In genomic region chr1:193421487-193421886, GRCh38 we compare ENCODE assay signal across 22 cellular contexts.
DNase-seq lines count a peak whose midpoint lies in the region; ATAC-seq and TF ChIP-seq lines count a peak whose summit lies in the region.
"Had no signal": no experiment of that assay in that cellular context is flagged by ENCODE, and none has a peak within 500 bp of the region (broad histone marks: within the 10 kb centered on the region; RNA-seq: fewer than 3 reads in every experiment).

No MANE protein-coding gene starts in this region.

- no peak overlapping the region for H3K4me2 ChIP-seq in osteoblast (ENCODE audit: insufficient read depth, low read length)

- TF ChIP-seq CTCF in GM12865 (IDR thresholded peaks at IDR 0.05; ENCODE audit: insufficient read depth, low read depth, low read length, missing control alignments) = no peak
- TF ChIP-seq CTCF in epithelial cell of esophagus (IDR thresholded peaks at IDR 0.05; ENCODE audit: insufficient read depth, low read depth, low read length, missing control alignments) = no peak
- TF ChIP-seq CTCF in osteoblast (IDR thresholded peaks at IDR 0.05; ENCODE audit: extremely low read depth, low read depth, low read length) = no peak
- TF ChIP-seq CTCF in GM20000 (IDR thresholded peaks at IDR 0.05; ENCODE audit: extremely low read depth, missing control alignments) = no peak

- DNase-seq in DMS53 (lab: John Stamatoyannopoulos, UW) = peak; percentile 90
- DNase-seq in GM12865 (ENCODE audit: low read depth) = peak; percentile 12
- DNase-seq in epithelial cell of esophagus (ENCODE audit: low read depth) = peak; percentile 41
- no peak for DNase-seq in osteoblast (ENCODE audit: insufficient read length, low spot score, missing footprints)
- DNase-seq in GM20000 (ENCODE audit: low spot score) = no peak
- DNase-seq: C1 segment of cervical spinal cord; Caco-2; CD8-positive, alpha-beta T cell; HCEC 1CT; KBM-7; MV-4-11; NCI-H1105; NCI-H1436 treated with DMSO at 0.1 percent for 48 hours; NCI-H187 treated with DMSO at 0.1 percent for 48 hours; NCI-H2171 treated with DMSO at 0.1 percent for 48 hours; NCI-H345; NCI-H524 treated with DMSO at 0.1 percent for 48 hours; NCI-H774; Right ventricle myocardium superior had no signal

- peak overlapping the region; percentile 15 for H2AFZ ChIP-seq in osteoblast (ENCODE audit: low read length)

- H3K27me3 ChIP-seq in osteoblast (ENCODE audit: insufficient read depth, low read length) = no peaks in the 10 kb centered on the region
- H3K27me3 ChIP-seq: SJSA1 had no signal

- H3K36me3 ChIP-seq in osteoblast (ENCODE audit: insufficient read depth, low read length) = no peaks in the 10 kb centered on the region
- H3K36me3 ChIP-seq: SJSA1 had no signal

- no peaks in the 10 kb centered on the region for H3K4me1 ChIP-seq in osteoblast (ENCODE audit: insufficient read depth, low read length)
- H3K4me1 ChIP-seq: Caco-2 had no signal

- H4K20me1 ChIP-seq in osteoblast (ENCODE audit: insufficient read depth, low read length) = no peaks in the 10 kb centered on the region

- no peaks in the 10 kb centered on the region for H3K9me3 ChIP-seq in osteoblast (ENCODE audit: low read depth, low read length)
- H3K9me3 ChIP-seq: Caco-2, SJSA1 had no signal

- H3K4me3 ChIP-seq in GM12865 (ENCODE audit: low read depth, low read length) (no peak overlapping the region), epithelial cell of esophagus (ENCODE audit: low read length) (no peak overlapping the region), osteoblast (ENCODE audit: insufficient read depth, low read length) (no peak overlapping the region)
- H3K4me3 ChIP-seq: SJSA1 had no signal

- no peaks in the 10 kb centered on the region for H3K79me2 ChIP-seq in osteoblast (ENCODE audit: insufficient read depth, low read length)

- H3K27ac ChIP-seq in osteoblast (ENCODE audit: low read depth, low read length) = no peak overlapping the region
- H3K27ac ChIP-seq: SJSA1 had no signal

- ATAC-seq in HG03571 (IDR thresholded peaks at IDR 0.05; ENCODE audit: unreplicated experiment) (no peak), HG02798 (IDR thresholded peaks at IDR 0.05; ENCODE audit: poor library complexity, unreplicated experiment) (no peak)
- ATAC-seq: CD8-positive, alpha-beta T cell had no signal

Comparison
In these comparisons a context has a peak if more than half of its experiments do, and no peak if none do; other contexts are left out.
1. DNase-seq: peak in DMS53 (single experiment), GM12865 (single experiment) and epithelial cell of esophagus (single experiment); none in osteoblast (single experiment) and GM20000 (single experiment).